In the genomic region with DNA sequence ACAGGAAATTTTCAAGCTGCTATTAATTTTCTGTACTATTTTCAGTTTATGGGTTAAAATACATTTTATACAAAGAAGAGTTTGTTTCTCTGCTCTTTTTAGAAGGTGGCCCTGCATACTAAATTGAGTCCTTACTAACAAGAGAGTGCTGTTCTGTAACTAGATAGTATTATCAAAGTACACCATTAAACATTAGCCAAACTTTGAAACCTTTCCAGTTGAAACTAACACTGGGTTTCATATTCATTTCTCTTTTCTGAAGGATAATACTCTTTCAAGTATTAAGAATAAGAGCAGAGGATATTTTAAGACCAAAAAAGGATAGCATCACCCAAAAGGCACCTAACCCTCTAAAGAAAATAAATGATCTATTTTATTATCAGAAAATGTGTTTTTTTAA, we compare ENCODE assay signal across 13 cellular contexts. TPM values are rescaled to one million over a fixed set of nuclear protein-coding genes. Genes with fewer than 3 reads are reported as not detected.
DNase-seq lines count a peak whose midpoint lies in the region; ATAC-seq, FAIRE-seq and TF ChIP-seq lines count a peak whose summit lies in the region.
"Had no signal": no experiment of that assay in that cellular context is flagged by ENCODE, and none has a peak within 500 bp of the region (broad histone marks: within the 10 kb centered on the region; RNA-seq: fewer than 3 reads in every experiment).

No MANE protein-coding gene starts in this region.

- in situ Hi-C loops in SK-MEL-5 (cut with HindIII; ENCODE audit: low pct_unique_long_range_greater_than_20kb, low sequenced_read_pairs) = loop anchor here (10.0 kb wide), 1 partner anchor 192 kb away; the partner anchor contains the start of genes SUDS3 and TAOK3

- no peak for TF ChIP-seq CTCF in natural killer cell (IDR thresholded peaks at IDR 0.05)

- peaks cover 13 to 22% of the 10 kb centered on the region in 2 donors for H3K4me1 Mint-ChIP-seq in natural killer cell

- peak; percentile 12 for DNase-seq in SK-MEL-5 (ENCODE audit: low read depth, low spot score)
- DNase-seq in natural killer cell = no peak
- no peak for DNase-seq in globus pallidus (ENCODE audit: low spot score)
- no peak for DNase-seq in middle frontal gyrus (ENCODE audit: extremely low spot score, low spot score)
- no peak for DNase-seq in urothelium cell line (ENCODE audit: low spot score)
- no peak for DNase-seq in KG1 (lab: John Stamatoyannopoulos, UW)
- DNase-seq: CD4-positive, CD25-positive, alpha-beta regulatory T cell; MM.1S; nucleus accumbens; SHP77 had no signal

- no peak for FAIRE-seq in urothelium cell line (lab: Jason Lieb, UNC)
- FAIRE-seq: colon had no signal

- no peaks in the 10 kb centered on the region for H3K27me3 Mint-ChIP-seq in natural killer cell (ENCODE audit: low read depth in 2 of 2)
- H3K27me3 Mint-ChIP-seq: CD4-positive, CD25-positive, alpha-beta regulatory T cell had no signal

- no peaks in the 10 kb centered on the region for H3K36me3 Mint-ChIP-seq in natural killer cell

- no peak overlapping the region for H3K4me3 Mint-ChIP-seq in natural killer cell
- H3K4me3 Mint-ChIP-seq: CD4-positive, CD25-positive, alpha-beta regulatory T cell had no signal

- intact Hi-C loops in natural killer cell (cut with micrococcal nuclease) = no loop called here

- ATAC-seq in GM18861 (IDR thresholded peaks at IDR 0.05; ENCODE audit: unreplicated experiment) (peak; percentile 59), GM21423 (IDR thresholded peaks at IDR 0.05; ENCODE audit: unreplicated experiment) (peak; percentile 61), natural killer cell (no peak)

- H3K9me3 Mint-ChIP-seq in natural killer cell = no peaks in the 10 kb centered on the region
- H3K9me3 Mint-ChIP-seq: CD4-positive, CD25-positive, alpha-beta regulatory T cell had no signal

- H3K27ac Mint-ChIP-seq in natural killer cell = peak overlapping the region; percentile 3 to 85
- H3K27ac Mint-ChIP-seq: CD4-positive, CD25-positive, alpha-beta regulatory T cell had no signal

RNA-seq across cellular contexts. Expression of gene PEBP1, which starts 47.2 kb away (rescaled TPM):
- total RNA-seq in SK-MEL-5 (2014; rRNA removed; shearing (Covaris generic)) = 512 and 576 TPM in 2 replicates
- 434 and 443 TPM in 2 replicates for polyA plus RNA-seq in SK-MEL-5 (2015; cell fraction: cytosol; rRNA removed)
- polyA plus RNA-seq in SK-MEL-5 (2015; cell fraction: nucleus; rRNA removed) = 147 and 172 TPM in 2 replicates
- total RNA-seq in natural killer cell = 10 to 100 TPM; 38.0 to 54.0 (median 41.4) TPM

Comparison
In these comparisons a context has a peak if more than half of its experiments do, and no peak if none do; other contexts are left out.
1. ATAC-seq: peak in GM18861 (single experiment) and GM21423 (single experiment); none in natural killer cell (0 of 3).